1 cellular context compared by ENCODE assay signal in the genomic region with DNA sequence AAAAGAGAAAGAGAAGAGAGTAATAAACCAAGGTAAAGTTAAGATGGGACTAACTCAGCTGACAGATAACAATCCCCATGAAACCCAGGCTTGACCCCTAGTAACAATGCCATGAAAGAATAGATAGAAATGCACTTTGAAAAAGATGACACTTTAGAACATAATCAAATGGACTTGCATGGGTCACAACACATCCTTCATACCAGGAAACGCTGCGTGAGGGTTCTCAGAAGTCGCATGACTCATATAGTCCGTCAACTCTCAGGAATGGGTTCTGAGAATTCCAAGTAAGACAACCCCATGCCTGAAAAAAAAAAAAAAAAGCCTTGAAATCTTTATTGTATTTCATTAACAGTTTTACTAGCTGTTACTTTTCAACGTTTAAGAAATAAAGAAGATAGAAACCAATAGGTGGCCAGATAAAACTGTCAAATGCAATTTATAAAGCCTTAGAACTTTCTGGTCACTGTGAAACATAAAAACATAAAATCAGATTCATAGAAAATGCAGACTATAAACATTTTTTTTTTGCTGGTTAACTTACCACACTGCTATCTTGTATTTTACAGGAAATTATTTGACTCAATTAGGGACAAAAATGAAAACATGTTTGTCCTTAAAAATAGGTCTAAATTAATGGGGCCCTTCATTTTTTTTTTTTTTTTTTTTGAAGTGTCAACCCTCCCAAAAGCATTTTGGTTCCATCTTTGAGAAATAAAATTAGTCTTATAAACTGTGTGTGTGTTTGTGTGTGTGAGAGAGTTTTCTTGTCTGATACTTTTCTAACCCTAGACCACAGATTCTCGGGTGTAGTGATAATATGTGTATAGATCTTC.
TF ChIP-seq lines count a peak whose summit lies in the region.

No MANE protein-coding gene starts in this region.

TF ChIP-seq in GM23338, 12 proteins besides CTCF, POLR2A, EP300 and RAD21 (continued from another document):
- TF ChIP-seq, protein P1, sequence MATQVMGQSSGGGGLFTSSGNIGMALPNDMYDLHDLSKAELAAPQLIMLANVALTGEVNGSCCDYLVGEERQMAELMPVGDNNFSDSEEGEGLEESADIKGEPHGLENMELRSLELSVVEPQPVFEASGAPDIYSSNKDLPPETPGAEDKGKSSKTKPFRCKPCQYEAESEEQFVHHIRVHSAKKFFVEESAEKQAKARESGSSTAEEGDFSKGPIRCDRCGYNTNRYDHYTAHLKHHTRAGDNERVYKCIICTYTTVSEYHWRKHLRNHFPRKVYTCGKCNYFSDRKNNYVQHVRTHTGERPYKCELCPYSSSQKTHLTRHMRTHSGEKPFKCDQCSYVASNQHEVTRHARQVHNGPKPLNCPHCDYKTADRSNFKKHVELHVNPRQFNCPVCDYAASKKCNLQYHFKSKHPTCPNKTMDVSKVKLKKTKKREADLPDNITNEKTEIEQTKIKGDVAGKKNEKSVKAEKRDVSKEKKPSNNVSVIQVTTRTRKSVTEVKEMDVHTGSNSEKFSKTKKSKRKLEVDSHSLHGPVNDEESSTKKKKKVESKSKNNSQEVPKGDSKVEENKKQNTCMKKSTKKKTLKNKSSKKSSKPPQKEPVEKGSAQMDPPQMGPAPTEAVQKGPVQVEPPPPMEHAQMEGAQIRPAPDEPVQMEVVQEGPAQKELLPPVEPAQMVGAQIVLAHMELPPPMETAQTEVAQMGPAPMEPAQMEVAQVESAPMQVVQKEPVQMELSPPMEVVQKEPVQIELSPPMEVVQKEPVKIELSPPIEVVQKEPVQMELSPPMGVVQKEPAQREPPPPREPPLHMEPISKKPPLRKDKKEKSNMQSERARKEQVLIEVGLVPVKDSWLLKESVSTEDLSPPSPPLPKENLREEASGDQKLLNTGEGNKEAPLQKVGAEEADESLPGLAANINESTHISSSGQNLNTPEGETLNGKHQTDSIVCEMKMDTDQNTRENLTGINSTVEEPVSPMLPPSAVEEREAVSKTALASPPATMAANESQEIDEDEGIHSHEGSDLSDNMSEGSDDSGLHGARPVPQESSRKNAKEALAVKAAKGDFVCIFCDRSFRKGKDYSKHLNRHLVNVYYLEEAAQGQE (IDR thresholded peaks at IDR 0.05; ENCODE audit: unreplicated experiment) = no peak
- TF ChIP-seq JUNB (IDR thresholded peaks at IDR 0.05; ENCODE audit: unreplicated experiment) = no peak
- no peak for TF ChIP-seq ETS1 (IDR thresholded peaks at IDR 0.05)
- TF ChIP-seq NANOG (IDR thresholded peaks at IDR 0.05; ENCODE audit: borderline replicate concordance) = no peak
- no peak for TF ChIP-seq EZH2 (IDR thresholded peaks at IDR 0.05; ENCODE audit: low read depth, unreplicated experiment)
- no peak for TF ChIP-seq EZH2phosphoT487 (IDR thresholded peaks at IDR 0.05; ENCODE audit: unreplicated experiment)
- TF ChIP-seq STAT1 (IDR thresholded peaks at IDR 0.05; ENCODE audit: unreplicated experiment) = no peak
- TF ChIP-seq POLR2AphosphoS5 (IDR thresholded peaks at IDR 0.05; ENCODE audit: low read depth) = no peak
TF ChIP-seq in GM23338: peak in this region for 0.
